Comparison of ENCODE assay signal across 8 cellular contexts in the genomic region with DNA sequence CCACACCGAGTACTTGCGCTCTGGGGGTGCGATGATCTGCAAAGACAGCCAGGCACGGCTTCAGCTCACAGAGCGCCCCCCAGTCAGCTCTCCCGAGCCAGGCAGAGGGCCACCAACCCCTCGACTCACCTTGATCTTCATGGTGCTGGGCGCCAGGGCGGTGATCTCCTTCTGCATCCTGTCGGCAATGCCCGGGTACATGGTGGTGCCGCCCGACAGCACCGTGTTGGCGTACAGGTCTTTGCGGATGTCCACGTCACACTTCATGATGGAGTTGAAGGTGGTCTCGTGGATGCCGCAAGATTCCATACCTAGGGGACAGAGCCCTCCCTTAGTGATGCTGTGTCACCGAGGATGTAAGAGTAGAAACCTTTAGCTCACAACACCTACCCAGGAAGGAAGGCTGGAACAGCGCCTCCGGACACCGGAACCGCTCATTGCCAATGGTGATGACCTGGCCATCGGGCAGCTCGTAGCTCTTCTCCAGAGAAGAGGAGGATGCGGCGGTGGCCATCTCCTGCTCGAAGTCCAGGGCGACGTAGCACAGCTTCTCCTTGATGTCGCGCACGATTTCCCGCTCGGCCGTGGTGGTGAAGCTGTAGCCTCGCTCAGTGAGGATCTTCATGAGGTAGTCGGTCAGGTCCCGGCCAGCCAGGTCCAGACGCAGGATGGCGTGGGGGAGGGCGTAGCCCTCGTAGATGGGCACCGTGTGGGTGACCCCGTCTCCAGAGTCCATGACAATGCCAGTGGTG. TPM values are rescaled to one million over a fixed set of nuclear protein-coding genes. Genes with fewer than 3 reads are reported as not detected.
DNase-seq lines count a peak whose midpoint lies in the region; ATAC-seq and TF ChIP-seq lines count a peak whose summit lies in the region.

No MANE protein-coding gene starts in this region.

- H3K4me3 ChIP-seq in HCT116 (replicated peaks in 1 of 2; ENCODE audit: low read depth in 1 of 2, low read length in 2 of 2), result peak overlapping the region; percentile 85 to 96
- peak overlapping the region; percentile 99 for H3K4me3 ChIP-seq in neural cell (ENCODE audit: low read length)

- H3K36me3 ChIP-seq in HCT116 (ENCODE audit: control insufficient read depth in 1 of 2, insufficient read depth in 2 of 2, low read length in 2 of 2) (peaks cover 19 to 34% of the 10 kb centered on the region in 2 experiments), neural cell (ENCODE audit: insufficient read depth, low read length) (peaks cover 31% of the 10 kb centered on the region)

- H3K9ac ChIP-seq in HCT116 (ENCODE audit: low read length) (peak overlapping the region; percentile 90), neural cell (ENCODE audit: low read length) (peak overlapping the region; percentile 99)

- TF ChIP-seq RAD21 in HCT116 (IDR thresholded peaks at IDR 0.05; ENCODE audit: low read depth) (no peak), neural cell (conservative IDR thresholded peaks at IDR 0.05) (no peak)

- DNase-seq in HCT116 (ENCODE audit: low read depth, low spot score) (no peak), activated B cell treated with CpG ODN at 0.5 μM for 24 hours (peak; percentile 33), epithelial cell of prostate (ENCODE audit: low read depth, low spot score) (no peak), HK-2 (ENCODE audit: unreplicated experiment) (no peak), NCI-H446 (lab: John Stamatoyannopoulos, UW) (no peak), T1000 (lab: John Stamatoyannopoulos, UW) (no peak)

- H4K20me1 ChIP-seq in HCT116 (ENCODE audit: insufficient read depth) (peaks cover 35% of the 10 kb centered on the region; the same call in 1 of the 2 replicates), neural cell (ENCODE audit: insufficient read depth) (peaks cover 49% of the 10 kb centered on the region)

- no peaks in the 10 kb centered on the region for H3K9me3 Mint-ChIP-seq in activated B cell treated with CpG ODN at 0.5 μM for 24 hours

- H3K27ac ChIP-seq in HCT116 (ENCODE audit: low read depth, low read length), result peak overlapping the region; percentile 86
- peak overlapping the region; percentile 100 for H3K27ac ChIP-seq in epithelial cell of prostate
- H3K27ac ChIP-seq in neural cell (ENCODE audit: low read length), result peak overlapping the region; percentile 96

- peaks cover 41% of the 10 kb centered on the region for H3K4me1 Mint-ChIP-seq in activated B cell treated with CpG ODN at 0.5 μM for 24 hours

- TF ChIP-seq POLR2A in HCT116 (IDR thresholded peaks at IDR 0.05; ENCODE audit: borderline replicate concordance, extremely low read depth, insufficient read depth, insufficient read length), result no peak

- TF ChIP-seq EP300 in neural cell (conservative IDR thresholded peaks at IDR 0.05; ENCODE audit: poor library complexity, severe bottlenecking), result no peak

- RAD21 ChIA-PET in HCT116 (lab: Charles Lee; ENCODE audit: low non-redundant PET in 1 of 2, low total read pairs in 2 of 2, uncharacterized antibody in 2 of 2, unreplicated experiment in 2 of 2), result no interaction called here

- ATAC-seq in HCT116, result no peak
- ATAC-seq in activated B cell treated with CpG ODN at 0.5 μM for 24 hours (ENCODE audit: low read depth), result no peak
- ATAC-seq in esophagus mucosa, result no peak

- no peaks in the 10 kb centered on the region for H3K27me3 ChIP-seq in HCT116 (ENCODE audit: insufficient read depth, low read length)
- H3K27me3 ChIP-seq in neural cell (ENCODE audit: insufficient read depth, low read depth, low read length), result no peaks in the 10 kb centered on the region

- H3K4me3 Mint-ChIP-seq in activated B cell treated with CpG ODN at 0.5 μM for 24 hours, result peak overlapping the region; percentile 99

- peak overlapping the region; percentile 92 for H3K27ac Mint-ChIP-seq in activated B cell treated with CpG ODN at 0.5 μM for 24 hours

- no peak for TF ChIP-seq CTCF in HCT116 (IDR thresholded peaks at IDR 0.05 in 2 of 3, conservative IDR thresholded peaks at IDR 0.05 in 1 of 3; ENCODE audit: borderline replicate concordance in 1 of 3, insufficient read depth in 1 of 3, low read depth in 2 of 3, low read length in 2 of 3)
- no peak for TF ChIP-seq CTCF in activated B cell treated with CpG ODN at 0.5 μM for 24 hours (IDR thresholded peaks at IDR 0.05)
- no peak for TF ChIP-seq CTCF in neural cell (IDR thresholded peaks at IDR 0.05; ENCODE audit: poor library complexity, severe bottlenecking)

- peaks cover 16% of the 10 kb centered on the region for H3F3A ChIP-seq in neural cell (ENCODE audit: insufficient read depth, low read length, poor library complexity, severe bottlenecking)

- no TSS peak for BruUV-seq in HCT116 (replicated peaks; lab: Mats Ljungman, UMichigan)

- H3K4me2 ChIP-seq in HCT116 (ENCODE audit: low read length) (peak overlapping the region; percentile 99), neural cell (ENCODE audit: low read length) (peak overlapping the region; percentile 97)

- peaks cover 56% of the 10 kb centered on the region for H3K79me2 ChIP-seq in HCT116 (ENCODE audit: insufficient read depth, low read length)
- H3K79me2 ChIP-seq in neural cell (replicated peaks; ENCODE audit: insufficient read depth, low read length), result peaks cover 69% of the 10 kb centered on the region

- POLR2A ChIA-PET in HCT116 (lab: Charles Lee) (interaction anchor here (0.6 to 3.9 kb wide), 5 partner anchors 8 to 132 kb away, joined by 3 to 26 read pairs (median 4); no protein-coding TSS in a partner anchor), activated B cell treated with CpG ODN at 0.5 μM for 24 hours (lab: Charles Lee) (interaction anchor here (0.6 to 14.0 kb wide), 15 partner anchors 7 to 1699 kb away, joined by 3 to 188 read pairs (median 6); a partner anchor contains a TSS)

- H3K27me3 Mint-ChIP-seq in activated B cell treated with CpG ODN at 0.5 μM for 24 hours, result no peaks in the 10 kb centered on the region

- no peak overlapping the region for H2AFZ ChIP-seq in HCT116 (ENCODE audit: low read depth, low read length, poor library complexity, severe bottlenecking)
- H2AFZ ChIP-seq in neural cell (ENCODE audit: low read depth, low read length), result no peak overlapping the region

- peaks cover 53% of the 10 kb centered on the region for H3K36me3 Mint-ChIP-seq in activated B cell treated with CpG ODN at 0.5 μM for 24 hours (ENCODE audit: low read depth)

- intact Hi-C loops in HCT116 (cut with micrococcal nuclease), result no loop called here
- intact Hi-C loops in activated B cell treated with CpG ODN at 0.5 μM for 24 hours (cut with micrococcal nuclease), result loop anchor here (5.0 to 10.0 kb wide), 5 partner anchors 354 to 1706 kb away; a partner anchor contains a TSS

- H3K9me3 ChIP-seq in HCT116 (ENCODE audit: control insufficient read depth in 1 of 2, insufficient read depth in 1 of 2, low read depth in 1 of 2, low read length in 2 of 2), result no peaks in the 10 kb centered on the region
- H3K9me3 ChIP-seq in neural cell (ENCODE audit: low read length), result no peaks in the 10 kb centered on the region

- H3K9me2 ChIP-seq in HCT116 (ENCODE audit: insufficient read depth), result no peaks in the 10 kb centered on the region
- H3K9me2 ChIP-seq in neural cell (ENCODE audit: insufficient read depth, low read length), result no peaks in the 10 kb centered on the region

- CTCF ChIA-PET in HCT116 (lab: Charles Lee) (no interaction called here), activated B cell treated with CpG ODN at 0.5 μM for 24 hours (lab: Charles Lee) (interaction anchor here (1.4 to 1.8 kb wide), 2 partner anchors 26 to 87 kb away, joined by 3 read pairs; no protein-coding TSS in a partner anchor)

- peaks cover 16 to 59% of the 10 kb centered on the region in 2 experiments for H3K4me1 ChIP-seq in HCT116 (ENCODE audit: control insufficient read depth in 1 of 2, insufficient read depth in 2 of 2, low read length in 2 of 2)

TF ChIP-seq in HCT116, 20 proteins besides CTCF, POLR2A, EP300 and RAD21:
- TF ChIP-seq SP1 (IDR thresholded peaks at IDR 0.05; ENCODE audit: low read depth) (no peak), POLR2AphosphoS5 (IDR thresholded peaks at IDR 0.05; ENCODE audit: low read depth, low read length) (peak; percentile 49), EZH2phosphoT487 (IDR thresholded peaks at IDR 0.05; ENCODE audit: borderline replicate concordance) (no peak), CEBPB (IDR thresholded peaks at IDR 0.05; ENCODE audit: low read depth) (no peak)
- TF ChIP-seq, protein P1, sequence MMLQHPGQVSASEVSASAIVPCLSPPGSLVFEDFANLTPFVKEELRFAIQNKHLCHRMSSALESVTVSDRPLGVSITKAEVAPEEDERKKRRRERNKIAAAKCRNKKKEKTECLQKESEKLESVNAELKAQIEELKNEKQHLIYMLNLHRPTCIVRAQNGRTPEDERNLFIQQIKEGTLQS (IDR thresholded peaks at IDR 0.05), result no peak

RNA-seq across cellular contexts. Expression of a gene that starts 1.6 kb away (rescaled TPM):
- total RNA-seq in HCT116 (2021; ENCODE audit: unreplicated experiment) (6,223 TPM), activated B cell treated with CpG ODN at 0.5 μM for 24 hours (2,863 and 2,949 TPM in 2 replicates), esophagus mucosa (4,027 TPM)
- polyA plus RNA-seq in HCT116 (2012), result 6,644 and 8,513 TPM in 2 replicates
- polyA plus RNA-seq in neural cell, result 8,273 and 9,187 TPM in 2 replicates
- polyA minus RNA-seq in neural cell, result 9,577 and 9,692 TPM in 2 replicates

RNA-seq across cellular contexts. Expression of a gene that starts 17.2 kb away (rescaled TPM):
- 10.1 TPM for total RNA-seq in HCT116 (2021; ENCODE audit: unreplicated experiment)
- polyA plus RNA-seq in HCT116 (2012), result 5.9 and 6.4 TPM in 2 replicates
- total RNA-seq in activated B cell treated with CpG ODN at 0.5 μM for 24 hours, result 3.2 and 5.5 TPM in 2 replicates
- polyA plus RNA-seq in neural cell, result 3.6 and 4.8 TPM in 2 replicates
- polyA minus RNA-seq in neural cell, result 7.3 and 9.7 TPM in 2 replicates
- 0.76 TPM for total RNA-seq in esophagus mucosa

RNA-seq across cellular contexts. Expression of a gene that starts 41.2 kb away (rescaled TPM):
- total RNA-seq in HCT116 (2021; ENCODE audit: unreplicated experiment) (53.4 TPM), activated B cell treated with CpG ODN at 0.5 μM for 24 hours (42.6 and 48.2 TPM in 2 replicates), esophagus mucosa (16.3 TPM)
- 21.7 and 21.8 TPM in 2 replicates for polyA plus RNA-seq in HCT116 (2012)
- polyA plus RNA-seq in neural cell, result 56.3 and 61.5 TPM in 2 replicates
- polyA minus RNA-seq in neural cell, result 55.7 and 61.8 TPM in 2 replicates
